ENCODE assay signal across 13 cellular contexts in the genomic region with DNA sequence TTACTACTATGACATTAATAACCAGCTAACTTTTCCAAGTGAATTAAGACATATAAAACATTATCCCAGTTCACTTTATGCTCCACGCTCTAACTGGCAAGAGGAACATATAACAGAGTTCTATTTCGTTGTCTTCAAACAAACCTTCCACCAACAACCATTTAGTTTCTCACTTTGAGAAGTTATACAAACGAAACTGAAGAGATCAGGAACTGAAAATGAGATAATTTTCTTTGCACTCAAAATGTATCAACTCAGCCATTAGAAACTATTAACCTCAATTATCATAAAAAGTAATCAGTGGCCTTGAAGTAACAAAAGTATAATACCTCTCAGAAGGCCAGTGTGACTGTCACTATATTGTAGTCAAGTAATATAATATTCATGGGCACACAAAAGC.
A peak's percentile ranks its signal among the peaks of the same experiment; 100 is the strongest.
DNase-seq lines count a peak whose midpoint lies in the region; ATAC-seq lines count a peak whose summit lies in the region.
"Had no signal": no experiment of that assay in that cellular context is flagged by ENCODE, and none has a peak within 500 bp of the region (broad histone marks: within the 10 kb centered on the region; RNA-seq: fewer than 3 reads in every experiment).

No MANE protein-coding gene starts in this region.

- no peaks in the 10 kb centered on the region for H3K27me3 Mint-ChIP-seq in stimulated activated naive B cell treated with anti-CD40 and anti-IgM and Interleukin-4, amounts not matched to agents 10 μg/mL and 1 μg/mL and 100 μg/mL, for 72 hours

- no peak overlapping the region for H3K4me3 Mint-ChIP-seq in stimulated activated naive B cell treated with anti-CD40 and anti-IgM and Interleukin-4, amounts not matched to agents 10 μg/mL and 1 μg/mL and 100 μg/mL, for 72 hours
- H3K4me3 Mint-ChIP-seq: WTC11 had no signal

- H3K4me1 Mint-ChIP-seq in stimulated activated naive B cell treated with anti-CD40 and anti-IgM and Interleukin-4, amounts not matched to agents 10 μg/mL and 1 μg/mL and 100 μg/mL, for 72 hours: no peaks in the 10 kb centered on the region
- H3K4me1 Mint-ChIP-seq: WTC11 had no signal

- ATAC-seq in GM19043 (IDR thresholded peaks at IDR 0.05; ENCODE audit: low read depth, unreplicated experiment) (peak; percentile 75), HG02571 (IDR thresholded peaks at IDR 0.05; ENCODE audit: unreplicated experiment) (peak; percentile 72), HG03342 (IDR thresholded peaks at IDR 0.05; ENCODE audit: unreplicated experiment) (peak; percentile 81)
- ATAC-seq in stimulated activated naive B cell treated with anti-CD40 and anti-IgM and Interleukin-4, amounts not matched to agents 10 μg/mL and 1 μg/mL and 100 μg/mL, for 72 hours (replicated peaks): peak; percentile 34 to 50
- ATAC-seq: stimulated activated naive CD8-positive, alpha-beta T cell treated with anti-CD3 and anti-CD28 coated beads, Interleukin-15, Interleukin-2, amounts not matched to agents 100 U/mL and 50 U/mL, for 24 hours; WTC11 had no signal

- H3K36me3 Mint-ChIP-seq in stimulated activated naive B cell treated with anti-CD40 and anti-IgM and Interleukin-4, amounts not matched to agents 10 μg/mL and 1 μg/mL and 100 μg/mL, for 72 hours: peaks cover 19 to 26% of the 10 kb centered on the region in 2 donors

- no peak for DNase-seq in stimulated activated naive B cell treated with anti-CD40 and anti-IgM and Interleukin-4, amounts not matched to agents 10 μg/mL and 1 μg/mL and 100 μg/mL, for 72 hours
- DNase-seq in activated T-cell treated with anti-CD3 and anti-CD28 coated beads, Interleukin-2, amount 50 U/mL, for 48 hours: no peak
- DNase-seq in DMS 273 (lab: John Stamatoyannopoulos, UW; ENCODE audit: unreplicated experiment): no peak
- no peak for DNase-seq in NCI-H1417 (lab: John Stamatoyannopoulos, UW)
- DNase-seq: hippocampal formation; mammary epithelial cell; NCI-H226; Right ventricle myocardium superior; stimulated activated naive CD8-positive, alpha-beta T cell treated with anti-CD3 and anti-CD28 coated beads, Interleukin-15, Interleukin-2, amounts not matched to agents 100 U/mL and 50 U/mL, for 24 hours had no signal

- peaks cover 0 to 4% of the 10 kb centered on the region in 2 donors for H3K9me3 Mint-ChIP-seq in stimulated activated naive B cell treated with anti-CD40 and anti-IgM and Interleukin-4, amounts not matched to agents 10 μg/mL and 1 μg/mL and 100 μg/mL, for 72 hours
- H3K9me3 Mint-ChIP-seq: WTC11 had no signal

- peak overlapping the region; percentile 68 for H3K27ac Mint-ChIP-seq in stimulated activated naive B cell treated with anti-CD40 and anti-IgM and Interleukin-4, amounts not matched to agents 10 μg/mL and 1 μg/mL and 100 μg/mL, for 72 hours
- H3K27ac Mint-ChIP-seq: WTC11 had no signal
